ENCODE assay signal across 18 cellular contexts in the genomic region with DNA sequence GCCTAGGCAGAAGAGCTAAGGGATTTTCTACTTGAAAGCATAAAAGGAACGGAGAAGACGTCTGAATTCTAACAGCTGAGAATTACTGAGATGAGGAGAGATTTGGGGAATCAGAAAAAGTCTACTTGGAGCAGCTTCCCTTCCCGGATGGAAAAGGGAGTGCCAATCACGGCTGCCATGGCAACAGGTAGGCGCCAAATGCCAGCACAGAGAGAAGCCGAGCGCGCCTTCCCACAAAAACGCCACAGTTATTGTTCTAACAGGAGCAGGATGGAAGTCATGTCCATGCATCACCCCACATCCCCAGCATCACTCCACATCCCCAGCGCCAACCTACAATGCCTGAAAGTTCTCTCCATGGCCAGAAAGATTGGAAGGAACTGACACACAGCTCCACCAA.
"Had no signal": no experiment of that assay in that cellular context is flagged by ENCODE, and none has a peak within 500 bp of the region (broad histone marks: within the 10 kb centered on the region; RNA-seq: fewer than 3 reads in every experiment).

No MANE protein-coding gene starts in this region.

- H3K9me3 ChIP-seq: sigmoid colon, thoracic aorta, upper lobe of right lung had no signal

- H3K4me3 ChIP-seq: left lung, sigmoid colon, thoracic aorta, upper lobe of right lung had no signal

- H3K27me3 Mint-ChIP-seq: activated CD4-positive, alpha-beta memory T cell treated with anti-CD3 and anti-CD28 coated beads, Interleukin-2, amount 10 ng/mL, durations not matched to agents 7 days and 5 days had no signal

- H3K36me3 Mint-ChIP-seq: activated CD8-positive, alpha-beta memory T cell treated with anti-CD3 and anti-CD28 coated beads, Interleukin-2, amount 10 ng/mL, durations not matched to agents 7 days and 5 days; activated naive CD8-positive, alpha-beta T cell; memory B cell; stimulated activated memory B cell treated with anti-CD40 and anti-IgM and Interleukin-4, amounts not matched to agents 10 μg/mL and 1 μg/mL and 100 μg/mL, for 72 hours had no signal

- DNase-seq: activated CD4-positive, alpha-beta memory T cell treated with anti-CD3 and anti-CD28 coated beads, Interleukin-2, amount 10 ng/mL, durations not matched to agents 7 days and 5 days; activated CD4-positive, alpha-beta T cell treated with anti-CD3 and anti-CD28 coated beads for 48 hours; activated CD4-positive, CD25-positive, alpha-beta regulatory T cell; activated CD8-positive, alpha-beta memory T cell treated with anti-CD3 and anti-CD28 coated beads, Interleukin-2, amount 10 ng/mL, durations not matched to agents 7 days and 5 days; foreskin keratinocyte; glutamatergic neuron; kidney; sigmoid colon; stimulated activated CD4-positive, alpha-beta T cell treated with anti-CD3 and anti-CD28 coated beads, Interleukin-4, amount 100 ng/mL, for 4 hours; upper lobe of right lung had no signal

- ATAC-seq: activated CD8-positive, alpha-beta memory T cell treated with anti-CD3 and anti-CD28 coated beads, Interleukin-2, amount 10 ng/mL, durations not matched to agents 7 days and 5 days; foreskin keratinocyte; left lung; stimulated activated memory B cell treated with anti-CD40 and anti-IgM and Interleukin-4, amounts not matched to agents 10 μg/mL and 1 μg/mL and 100 μg/mL, for 72 hours had no signal

- H3K27ac Mint-ChIP-seq: activated CD4-positive, alpha-beta memory T cell treated with anti-CD3 and anti-CD28 coated beads, Interleukin-2, amount 10 ng/mL, durations not matched to agents 7 days and 5 days; activated CD8-positive, alpha-beta memory T cell treated with anti-CD3 and anti-CD28 coated beads, Interleukin-2, amount 10 ng/mL, durations not matched to agents 7 days and 5 days; activated naive CD8-positive, alpha-beta T cell; dendritic cell treated with granulocyte-macrophage colony-stimulating factor and Interleukin-4, amounts not matched to agents 40 ng/mL and 50 ng/mL, for 4 days; memory B cell; stimulated activated memory B cell treated with anti-CD40 and anti-IgM and Interleukin-4, amounts not matched to agents 10 μg/mL and 1 μg/mL and 100 μg/mL, for 72 hours had no signal

- H3K4me1 Mint-ChIP-seq: activated CD4-positive, alpha-beta memory T cell treated with anti-CD3 and anti-CD28 coated beads, Interleukin-2, amount 10 ng/mL, durations not matched to agents 7 days and 5 days; activated CD8-positive, alpha-beta memory T cell treated with anti-CD3 and anti-CD28 coated beads, Interleukin-2, amount 10 ng/mL, durations not matched to agents 7 days and 5 days; memory B cell; stimulated activated memory B cell treated with anti-CD40 and anti-IgM and Interleukin-4, amounts not matched to agents 10 μg/mL and 1 μg/mL and 100 μg/mL, for 72 hours had no signal

- H3K36me3 ChIP-seq: left lung, sigmoid colon, thoracic aorta, upper lobe of right lung had no signal

- H3K27me3 ChIP-seq: upper lobe of right lung had no signal

- H3K4me1 ChIP-seq: foreskin keratinocyte, left lung, parathyroid adenoma, sigmoid colon, upper lobe of right lung had no signal

- H3K9ac ChIP-seq: parathyroid adenoma had no signal

- H3K27ac ChIP-seq: epithelial cell of prostate, foreskin keratinocyte, left lung, parathyroid adenoma, sigmoid colon, thoracic aorta, upper lobe of right lung had no signal

- H3K4me3 Mint-ChIP-seq: activated CD4-positive, alpha-beta memory T cell treated with anti-CD3 and anti-CD28 coated beads, Interleukin-2, amount 10 ng/mL, durations not matched to agents 7 days and 5 days; activated CD8-positive, alpha-beta memory T cell treated with anti-CD3 and anti-CD28 coated beads, Interleukin-2, amount 10 ng/mL, durations not matched to agents 7 days and 5 days; activated naive CD8-positive, alpha-beta T cell; dendritic cell treated with granulocyte-macrophage colony-stimulating factor and Interleukin-4, amounts not matched to agents 40 ng/mL and 50 ng/mL, for 4 days; memory B cell; stimulated activated memory B cell treated with anti-CD40 and anti-IgM and Interleukin-4, amounts not matched to agents 10 μg/mL and 1 μg/mL and 100 μg/mL, for 72 hours had no signal

- H3K79me2 ChIP-seq: parathyroid adenoma had no signal
